8 cellular contexts compared by ENCODE assay signal in the genomic region with DNA sequence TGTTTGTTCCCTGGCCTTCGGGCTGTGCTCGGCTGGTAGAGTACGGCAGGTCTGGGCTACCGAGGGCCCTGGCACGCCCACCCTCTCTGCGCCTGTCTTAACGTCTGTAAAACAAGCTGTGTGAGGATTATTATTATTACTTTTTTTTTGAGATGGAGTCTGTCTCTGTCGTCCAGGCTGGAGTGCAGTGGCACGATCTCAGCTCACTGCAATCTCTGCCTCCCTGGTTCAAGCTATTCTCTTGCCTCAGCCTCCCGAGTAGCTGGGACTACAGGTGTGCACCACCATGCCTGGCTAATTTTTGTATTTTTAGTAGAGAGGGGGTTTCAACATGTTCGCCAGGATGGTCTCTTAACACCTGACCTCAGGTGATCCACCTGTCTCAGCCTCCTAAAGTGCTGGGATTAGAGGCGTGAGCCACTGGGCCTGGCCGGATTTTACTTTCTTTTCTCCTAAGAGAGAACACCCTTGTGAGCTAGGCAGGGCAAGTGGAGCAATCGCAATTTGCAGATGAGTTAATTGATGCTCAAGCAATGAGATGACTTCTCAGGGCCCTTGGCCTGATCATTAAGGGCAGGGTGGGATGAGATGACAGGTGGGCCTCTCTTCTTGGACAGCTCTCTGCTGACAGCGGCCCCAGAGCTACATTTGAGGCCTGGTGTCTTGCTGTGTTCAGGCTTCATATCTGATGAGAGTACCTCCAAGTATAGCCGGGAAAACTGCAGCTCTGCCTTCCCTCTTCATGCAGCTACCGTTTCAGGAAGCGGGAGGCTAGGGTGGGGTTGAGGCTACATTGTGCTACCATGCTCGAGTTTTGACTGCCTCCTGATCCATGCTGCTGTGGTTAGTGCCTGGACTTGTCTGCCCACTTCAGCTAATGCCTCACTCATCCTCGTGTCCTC. TPM values are rescaled to one million over a fixed set of nuclear protein-coding genes. Genes with fewer than 3 reads are reported as not detected.
DNase-seq lines count a peak whose midpoint lies in the region; ATAC-seq lines count a peak whose summit lies in the region.

No MANE protein-coding gene starts in this region.

- H2BK120ac ChIP-seq in mesendoderm (ENCODE audit: low read depth, low read length) = no peak overlapping the region

- H2AK5ac ChIP-seq in mesendoderm (ENCODE audit: low read length) = no peak overlapping the region

- H2BK5ac ChIP-seq in mesendoderm (ENCODE audit: low read length) = no peak overlapping the region

- DNase-seq in AG20443 (ENCODE audit: low spot score) (peak; percentile 1), caudate nucleus (lab: John Stamatoyannopoulos, UW) (no peak), mesendoderm (no peak), aorta (peak in 1 of 2 donors; percentile 43), NCI-H1092 treated with DMSO at 0.1 percent for 48 hours (lab: John Stamatoyannopoulos, UW) (no peak), NCI-H226 (no peak)

- H3K18ac ChIP-seq in mesendoderm (ENCODE audit: low read length) = no peak overlapping the region

- ATAC-seq in GM19438 (IDR thresholded peaks at IDR 0.05; ENCODE audit: low read depth, unreplicated experiment) (peak; percentile 27), HG03571 (IDR thresholded peaks at IDR 0.05; ENCODE audit: unreplicated experiment) (peak; percentile 3), aorta (ENCODE audit: low FRiP score) (peak; percentile 57)

- H3K9me3 ChIP-seq in aorta (ENCODE audit: control insufficient read depth, low read length) = no peaks in the 10 kb centered on the region

- H3K27ac ChIP-seq in caudate nucleus (ENCODE audit: low read depth, low read length) = peak overlapping the region; percentile 97
- no peak overlapping the region for H3K27ac ChIP-seq in mesendoderm (ENCODE audit: low read depth, low read length)
- H3K27ac ChIP-seq in aorta (ENCODE audit: low read depth in 1 of 2, low read length in 2 of 2) = peak overlapping the region in 1 of 2 donors; percentile 67

- H3K9ac ChIP-seq in mesendoderm (ENCODE audit: low read length) = peak overlapping the region; percentile 68

- H3K4me3 ChIP-seq in mesendoderm (ENCODE audit: low read length) (peak overlapping the region; percentile 22), aorta (ENCODE audit: low read length in 2 of 2) (peak overlapping the region; percentile 43 to 54)

- H3K79me1 ChIP-seq in mesendoderm (ENCODE audit: low read length) = no peaks in the 10 kb centered on the region

- intact Hi-C loops in aorta (cut with DNase I) = loop anchor here (1.0 to 5.0 kb wide), 5 partner anchors 68 to 166 kb away; a partner anchor contains a TSS

- no peak overlapping the region for H2BK15ac ChIP-seq in mesendoderm (replicated peaks; ENCODE audit: low read depth)

- H3K4me2 ChIP-seq in mesendoderm (ENCODE audit: low read length) = peak overlapping the region; percentile 25

- H3K79me2 ChIP-seq in mesendoderm (ENCODE audit: control insufficient read depth, insufficient read depth, low read length) = no peaks in the 10 kb centered on the region

- H3K56ac ChIP-seq in mesendoderm (ENCODE audit: low read length) = peak overlapping the region; percentile 92

- H4K5ac ChIP-seq in mesendoderm (ENCODE audit: low read length) = no peak overlapping the region

- no peaks in the 10 kb centered on the region for H3K27me3 ChIP-seq in mesendoderm (ENCODE audit: insufficient read depth, low read length, poor library complexity)
- H3K27me3 ChIP-seq in aorta (ENCODE audit: control insufficient read depth in 1 of 2, insufficient read depth in 2 of 2, low read length in 1 of 2) = no peaks in the 10 kb centered on the region

- no peak overlapping the region for H4K8ac ChIP-seq in mesendoderm (ENCODE audit: low read depth, low read length)

- no CpG with 5 or more reads among the region's 20 CpGs for WGBS in mesendoderm (ENCODE audit: extremely low coverage, insufficient coverage, low lambda C conversion rate)
- WGBS in aorta, 2 donors = 46 to 49% methylated on average over 19 to 20 of the region's 20 CpGs

- H3K4me1 ChIP-seq in mesendoderm (ENCODE audit: control insufficient read depth, low read depth, low read length) (peaks cover 2% of the 10 kb centered on the region), aorta (ENCODE audit: control insufficient read depth in 1 of 2, insufficient read depth in 2 of 2, low read length in 2 of 2) (no peaks in the 10 kb centered on the region)

- no peaks in the 10 kb centered on the region for H3K36me3 ChIP-seq in mesendoderm (ENCODE audit: control insufficient read depth, insufficient read depth, low read length)
- H3K36me3 ChIP-seq in aorta (ENCODE audit: control insufficient read depth in 1 of 2, insufficient read depth in 2 of 2, low read length in 1 of 2) = no peaks in the 10 kb centered on the region

- no peak overlapping the region for H3K23ac ChIP-seq in mesendoderm (ENCODE audit: low read length)

- no peak overlapping the region for H3K4ac ChIP-seq in mesendoderm (ENCODE audit: low read depth, low read length)

RNA-seq across cellular contexts. Expression of a gene that starts 0.9 kb away (rescaled TPM):
- 4.7 TPM for polyA plus RNA-seq in mesendoderm (2013, experiment 1 of 2)
- 4.6 TPM for polyA plus RNA-seq in mesendoderm (2013, experiment 2 of 2)
- total RNA-seq in aorta = 10 to 100 TPM; 14.0 to 20.0 TPM
- polyA plus RNA-seq in aorta = 10 to 100 TPM; 32.4 to 46.0 TPM

RNA-seq across cellular contexts. Expression of a gene that starts 13.0 kb away (rescaled TPM):
- polyA plus RNA-seq in mesendoderm (2013, experiment 1 of 2) = 3,300 TPM
- polyA plus RNA-seq in mesendoderm (2013, experiment 2 of 2) = 3,237 TPM
- total RNA-seq in aorta = 10 to 100 TPM; 18.0 to 19.2 TPM
- 10 to 100 TPM; 11.0 to 25.5 TPM for polyA plus RNA-seq in aorta

Comparison
In these comparisons a context has a peak if more than half of its experiments do, and no peak if none do; other contexts are left out.
1. ATAC-seq: peak in every context shown above with its lines; median percentile 57 in aorta; 27 in GM19438; 3 in HG03571.